1 cellular context compared by ENCODE assay signal in the genomic region with DNA sequence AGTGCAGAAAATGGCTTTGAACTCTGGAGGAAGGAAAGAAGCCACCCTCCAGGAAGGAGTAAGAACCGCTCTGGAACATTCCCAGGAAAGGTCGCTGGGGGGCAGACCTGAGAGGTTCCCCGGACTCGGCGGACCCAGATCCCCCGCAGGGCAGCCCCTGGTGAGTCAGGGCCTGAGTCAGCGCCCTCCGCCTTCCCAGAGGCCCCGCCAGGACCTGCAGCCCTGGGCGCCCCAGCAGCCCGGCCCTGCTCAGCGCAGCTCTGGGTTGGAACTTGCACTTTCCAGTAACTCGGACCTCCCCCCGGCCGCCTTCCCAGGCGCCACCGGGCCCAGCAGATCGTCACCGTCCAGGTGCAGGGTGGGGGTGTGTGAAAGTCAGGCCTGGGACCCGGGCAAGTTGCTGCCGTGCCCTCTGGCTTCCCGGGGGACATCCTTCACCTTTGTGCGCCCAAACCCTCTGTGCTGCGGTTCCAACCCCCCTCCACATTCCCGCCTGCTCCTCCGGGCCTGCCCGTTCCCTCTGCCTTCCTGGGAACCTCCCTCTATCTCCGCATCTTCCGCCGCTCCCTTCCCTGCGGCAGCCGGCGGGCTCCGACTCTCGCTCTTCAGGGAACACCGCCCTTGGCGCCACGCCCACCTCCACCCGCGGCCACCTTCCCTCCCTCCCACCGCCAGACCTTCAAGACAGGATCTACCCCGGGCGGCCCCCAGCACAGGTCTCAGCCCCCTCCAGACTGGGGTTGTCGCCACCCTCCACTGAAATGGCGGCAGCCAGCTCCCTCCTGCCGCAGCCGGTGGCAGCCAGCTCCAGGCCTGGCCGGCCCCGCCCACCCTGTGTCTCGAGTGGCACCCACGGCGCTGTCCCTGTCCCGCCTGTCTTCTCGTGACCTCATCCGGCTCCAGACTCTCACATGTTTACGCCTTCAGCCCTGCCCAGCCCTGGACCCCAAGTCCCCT.
TF ChIP-seq lines count a peak whose summit lies in the region.

No MANE protein-coding gene starts in this region.

TF ChIP-seq in K562, 482 proteins besides CTCF, POLR2A, EP300 and RAD21 (continued from another document and continues in another):
- TF ChIP-seq, protein P1, sequence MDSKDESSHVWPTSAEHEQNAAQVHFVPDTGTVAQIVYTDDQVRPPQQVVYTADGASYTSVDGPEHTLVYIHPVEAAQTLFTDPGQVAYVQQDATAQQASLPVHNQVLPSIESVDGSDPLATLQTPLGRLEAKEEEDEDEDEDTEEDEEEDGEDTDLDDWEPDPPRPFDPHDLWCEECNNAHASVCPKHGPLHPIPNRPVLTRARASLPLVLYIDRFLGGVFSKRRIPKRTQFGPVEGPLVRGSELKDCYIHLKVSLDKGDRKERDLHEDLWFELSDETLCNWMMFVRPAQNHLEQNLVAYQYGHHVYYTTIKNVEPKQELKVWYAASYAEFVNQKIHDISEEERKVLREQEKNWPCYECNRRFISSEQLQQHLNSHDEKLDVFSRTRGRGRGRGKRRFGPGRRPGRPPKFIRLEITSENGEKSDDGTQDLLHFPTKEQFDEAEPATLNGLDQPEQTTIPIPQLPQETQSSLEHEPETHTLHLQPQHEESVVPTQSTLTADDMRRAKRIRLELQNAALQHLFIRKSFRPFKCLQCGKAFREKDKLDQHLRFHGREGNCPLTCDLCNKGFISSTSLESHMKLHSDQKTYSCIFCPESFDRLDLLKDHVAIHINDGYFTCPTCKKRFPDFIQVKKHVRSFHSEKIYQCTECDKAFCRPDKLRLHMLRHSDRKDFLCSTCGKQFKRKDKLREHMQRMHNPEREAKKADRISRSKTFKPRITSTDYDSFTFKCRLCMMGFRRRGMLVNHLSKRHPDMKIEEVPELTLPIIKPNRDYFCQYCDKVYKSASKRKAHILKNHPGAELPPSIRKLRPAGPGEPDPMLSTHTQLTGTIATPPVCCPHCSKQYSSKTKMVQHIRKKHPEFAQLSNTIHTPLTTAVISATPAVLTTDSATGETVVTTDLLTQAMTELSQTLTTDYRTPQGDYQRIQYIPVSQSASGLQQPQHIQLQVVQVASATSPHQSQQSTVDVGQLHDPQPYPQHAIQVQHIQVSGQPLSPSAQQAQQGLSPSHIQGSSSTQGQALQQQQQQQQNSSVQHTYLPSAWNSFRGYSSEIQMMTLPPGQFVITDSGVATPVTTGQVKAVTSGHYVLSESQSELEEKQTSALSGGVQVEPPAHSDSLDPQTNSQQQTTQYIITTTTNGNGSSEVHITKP (IDR thresholded peaks at IDR 0.05; ENCODE audit: partially characterized antibody), result peak; percentile 97
- TF ChIP-seq POLR2H (tag; IDR thresholded peaks at IDR 0.05; ENCODE audit: low read depth), result peak; percentile 71
- peak; percentile 72; the same call in 1 of the 2 replicates for TF ChIP-seq SUPT5H (IDR thresholded peaks at IDR 0.05)
- peak; percentile 45 for TF ChIP-seq NEUROD1 (IDR thresholded peaks at IDR 0.05; ENCODE audit: borderline replicate concordance, low read depth, low read length, partially characterized antibody)
- peak; percentile 86 for TF ChIP-seq POLR2G (IDR thresholded peaks at IDR 0.05; ENCODE audit: low read depth, low read length)
- peak; percentile 91 for TF ChIP-seq KLF16 (IDR thresholded peaks at IDR 0.05)
- TF ChIP-seq ZBTB1 (CRISPR knock-in tag; IDR thresholded peaks at IDR 0.05; ENCODE audit: borderline replicate concordance, low read depth), result no peak
- TF ChIP-seq TOE1 (IDR thresholded peaks at IDR 0.05; ENCODE audit: borderline replicate concordance), result peak; percentile 58; the same call in 1 of the 2 replicates
- no peak for TF ChIP-seq TOE1 (CRISPR knock-in tag; IDR thresholded peaks at IDR 0.05; ENCODE audit: borderline replicate concordance, low read depth)
- peak; percentile 75 for TF ChIP-seq JUNB (CRISPR knock-in tag; conservative IDR thresholded peaks at IDR 0.05)
- peak; percentile 76 for TF ChIP-seq DPF2 (IDR thresholded peaks at IDR 0.05)
- TF ChIP-seq SMARCC2 (IDR thresholded peaks at IDR 0.05; ENCODE audit: low read depth), result peak; percentile 35; the same call in 1 of the 2 replicates
- TF ChIP-seq NFIC (IDR thresholded peaks at IDR 0.05), result peak; percentile 65
- TF ChIP-seq SIN3A (IDR thresholded peaks at IDR 0.05; ENCODE audit: borderline replicate concordance in 2 of 2, control insufficient read depth in 1 of 2, low read depth in 2 of 2, low read length in 2 of 2), result peak in 1 of 2 experiments; percentile 44; a peak in 1 of 4 replicates
- no peak for TF ChIP-seq ZNF174 (CRISPR knock-in tag; IDR thresholded peaks at IDR 0.05)
- peak; percentile 56 for TF ChIP-seq SMAD4 (CRISPR knock-in tag; conservative IDR thresholded peaks at IDR 0.05)
- TF ChIP-seq PHF8 (IDR thresholded peaks at IDR 0.05; ENCODE audit: borderline replicate concordance, low read length), result peak; percentile 81; the same call in 1 of the 2 replicates
- peak; percentile 47; the same call in 1 of the 2 replicates for TF ChIP-seq GATA2 (CRISPR knock-in tag; IDR thresholded peaks at IDR 0.05)
- peak; percentile 58; the same call in 1 of the 2 replicates for TF ChIP-seq SMARCE1 (IDR thresholded peaks at IDR 0.05)
- TF ChIP-seq, protein P2, sequence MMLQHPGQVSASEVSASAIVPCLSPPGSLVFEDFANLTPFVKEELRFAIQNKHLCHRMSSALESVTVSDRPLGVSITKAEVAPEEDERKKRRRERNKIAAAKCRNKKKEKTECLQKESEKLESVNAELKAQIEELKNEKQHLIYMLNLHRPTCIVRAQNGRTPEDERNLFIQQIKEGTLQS (IDR thresholded peaks at IDR 0.05), result peak; percentile 92
- TF ChIP-seq, protein P2 (CRISPR knock-in tag; conservative IDR thresholded peaks at IDR 0.05), result no peak
- peak; percentile 55; the same call in 1 of the 2 replicates for TF ChIP-seq GATAD2B (IDR thresholded peaks at IDR 0.05; ENCODE audit: borderline replicate concordance)
- peak; percentile 78 for TF ChIP-seq C11orf30 (IDR thresholded peaks at IDR 0.05; ENCODE audit: low read depth)
- TF ChIP-seq, protein P3, sequence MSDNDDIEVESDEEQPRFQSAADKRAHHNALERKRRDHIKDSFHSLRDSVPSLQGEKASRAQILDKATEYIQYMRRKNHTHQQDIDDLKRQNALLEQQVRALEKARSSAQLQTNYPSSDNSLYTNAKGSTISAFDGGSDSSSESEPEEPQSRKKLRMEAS (CRISPR knock-in tag; IDR thresholded peaks at IDR 0.05), result 0 out of 2 replicates have a peak, but pooled peaks have one; percentile 23
- TF ChIP-seq, protein P4, sequence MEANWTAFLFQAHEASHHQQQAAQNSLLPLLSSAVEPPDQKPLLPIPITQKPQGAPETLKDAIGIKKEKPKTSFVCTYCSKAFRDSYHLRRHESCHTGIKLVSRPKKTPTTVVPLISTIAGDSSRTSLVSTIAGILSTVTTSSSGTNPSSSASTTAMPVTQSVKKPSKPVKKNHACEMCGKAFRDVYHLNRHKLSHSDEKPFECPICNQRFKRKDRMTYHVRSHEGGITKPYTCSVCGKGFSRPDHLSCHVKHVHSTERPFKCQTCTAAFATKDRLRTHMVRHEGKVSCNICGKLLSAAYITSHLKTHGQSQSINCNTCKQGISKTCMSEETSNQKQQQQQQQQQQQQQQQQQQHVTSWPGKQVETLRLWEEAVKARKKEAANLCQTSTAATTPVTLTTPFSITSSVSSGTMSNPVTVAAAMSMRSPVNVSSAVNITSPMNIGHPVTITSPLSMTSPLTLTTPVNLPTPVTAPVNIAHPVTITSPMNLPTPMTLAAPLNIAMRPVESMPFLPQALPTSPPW (CRISPR knock-in tag; IDR thresholded peaks at IDR 0.05), result peak; percentile 76
- 0 out of 4 replicates have a peak, but pooled peaks of 1 of the 2 experiments have one; percentile 15 for TF ChIP-seq TRIM24 (IDR thresholded peaks at IDR 0.05)
- peak; percentile 39 for TF ChIP-seq HNRNPLL (IDR thresholded peaks at IDR 0.05; ENCODE audit: low read depth, low read length, poor library complexity, severe bottlenecking)
- TF ChIP-seq NBN (IDR thresholded peaks at IDR 0.05; ENCODE audit: low read depth), result no peak
- peak; percentile 68 for TF ChIP-seq L3MBTL2 (IDR thresholded peaks at IDR 0.05)
- TF ChIP-seq, protein P5, sequence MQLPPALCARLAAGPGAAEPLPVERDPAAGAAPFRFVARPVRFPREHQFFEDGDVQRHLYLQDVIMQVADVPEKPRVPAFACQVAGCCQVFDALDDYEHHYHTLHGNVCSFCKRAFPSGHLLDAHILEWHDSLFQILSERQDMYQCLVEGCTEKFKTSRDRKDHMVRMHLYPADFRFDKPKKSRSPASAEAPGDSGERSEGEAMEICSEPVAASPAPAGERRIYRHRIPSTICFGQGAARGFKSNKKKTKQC (CRISPR knock-in tag; IDR thresholded peaks at IDR 0.05), result no peak
- TF ChIP-seq ZSCAN32 (CRISPR knock-in tag; IDR thresholded peaks at IDR 0.05), result no peak
- TF ChIP-seq, protein P6, sequence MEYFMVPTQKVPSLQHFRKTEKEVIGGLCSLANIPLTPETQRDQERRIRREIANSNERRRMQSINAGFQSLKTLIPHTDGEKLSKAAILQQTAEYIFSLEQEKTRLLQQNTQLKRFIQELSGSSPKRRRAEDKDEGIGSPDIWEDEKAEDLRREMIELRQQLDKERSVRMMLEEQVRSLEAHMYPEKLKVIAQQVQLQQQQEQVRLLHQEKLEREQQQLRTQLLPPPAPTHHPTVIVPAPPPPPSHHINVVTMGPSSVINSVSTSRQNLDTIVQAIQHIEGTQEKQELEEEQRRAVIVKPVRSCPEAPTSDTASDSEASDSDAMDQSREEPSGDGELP (CRISPR knock-in tag; IDR thresholded peaks at IDR 0.05; ENCODE audit: borderline replicate concordance), result peak; percentile 75
- peak; percentile 41; the same call in 1 of the 2 replicates for TF ChIP-seq EGR1 (conservative IDR thresholded peaks at IDR 0.05)
- TF ChIP-seq, protein P7, sequence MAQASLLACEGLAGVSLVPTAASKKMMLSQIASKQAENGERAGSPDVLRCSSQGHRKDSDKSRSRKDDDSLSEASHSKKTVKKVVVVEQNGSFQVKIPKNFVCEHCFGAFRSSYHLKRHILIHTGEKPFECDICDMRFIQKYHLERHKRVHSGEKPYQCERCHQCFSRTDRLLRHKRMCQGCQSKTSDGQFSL (CRISPR knock-in tag; IDR thresholded peaks at IDR 0.05), result no peak; the same call in 1 of the 2 replicates
- TF ChIP-seq, protein P7 (tag; IDR thresholded peaks at IDR 0.05), result peak in 1 of 2 experiments; percentile 48; a peak in 1 of 4 replicates
- TF ChIP-seq EP400 (IDR thresholded peaks at IDR 0.05), result peak; percentile 82
- peak; percentile 79 for TF ChIP-seq CCNT2 (IDR thresholded peaks at IDR 0.05; ENCODE audit: borderline replicate concordance, extremely low read depth, insufficient read length, low read depth, low read length)
- TF ChIP-seq TARDBP (IDR thresholded peaks at IDR 0.05), result 0 out of 2 replicates have a peak, but pooled peaks have one; percentile 16
- TF ChIP-seq, protein P8, sequence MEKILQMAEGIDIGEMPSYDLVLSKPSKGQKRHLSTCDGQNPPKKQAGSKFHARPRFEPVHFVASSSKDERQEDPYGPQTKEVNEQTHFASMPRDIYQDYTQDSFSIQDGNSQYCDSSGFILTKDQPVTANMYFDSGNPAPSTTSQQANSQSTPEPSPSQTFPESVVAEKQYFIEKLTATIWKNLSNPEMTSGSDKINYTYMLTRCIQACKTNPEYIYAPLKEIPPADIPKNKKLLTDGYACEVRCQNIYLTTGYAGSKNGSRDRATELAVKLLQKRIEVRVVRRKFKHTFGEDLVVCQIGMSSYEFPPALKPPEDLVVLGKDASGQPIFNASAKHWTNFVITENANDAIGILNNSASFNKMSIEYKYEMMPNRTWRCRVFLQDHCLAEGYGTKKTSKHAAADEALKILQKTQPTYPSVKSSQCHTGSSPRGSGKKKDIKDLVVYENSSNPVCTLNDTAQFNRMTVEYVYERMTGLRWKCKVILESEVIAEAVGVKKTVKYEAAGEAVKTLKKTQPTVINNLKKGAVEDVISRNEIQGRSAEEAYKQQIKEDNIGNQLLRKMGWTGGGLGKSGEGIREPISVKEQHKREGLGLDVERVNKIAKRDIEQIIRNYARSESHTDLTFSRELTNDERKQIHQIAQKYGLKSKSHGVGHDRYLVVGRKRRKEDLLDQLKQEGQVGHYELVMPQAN (IDR thresholded peaks at IDR 0.05; ENCODE audit: borderline replicate concordance), result peak; percentile 53; the same call in 1 of the 2 replicates
- no peak for TF ChIP-seq TCF7L2 (IDR thresholded peaks at IDR 0.05; ENCODE audit: low read depth, low read length)
- TF ChIP-seq, protein P9, sequence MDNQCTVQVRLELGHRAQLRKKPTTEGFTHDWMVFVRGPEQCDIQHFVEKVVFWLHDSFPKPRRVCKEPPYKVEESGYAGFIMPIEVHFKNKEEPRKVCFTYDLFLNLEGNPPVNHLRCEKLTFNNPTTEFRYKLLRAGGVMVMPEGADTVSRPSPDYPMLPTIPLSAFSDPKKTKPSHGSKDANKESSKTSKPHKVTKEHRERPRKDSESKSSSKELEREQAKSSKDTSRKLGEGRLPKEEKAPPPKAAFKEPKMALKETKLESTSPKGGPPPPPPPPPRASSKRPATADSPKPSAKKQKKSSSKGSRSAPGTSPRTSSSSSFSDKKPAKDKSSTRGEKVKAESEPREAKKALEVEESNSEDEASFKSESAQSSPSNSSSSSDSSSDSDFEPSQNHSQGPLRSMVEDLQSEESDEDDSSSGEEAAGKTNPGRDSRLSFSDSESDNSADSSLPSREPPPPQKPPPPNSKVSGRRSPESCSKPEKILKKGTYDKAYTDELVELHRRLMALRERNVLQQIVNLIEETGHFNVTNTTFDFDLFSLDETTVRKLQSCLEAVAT (IDR thresholded peaks at IDR 0.05), result no peak
- TF ChIP-seq, protein P10, sequence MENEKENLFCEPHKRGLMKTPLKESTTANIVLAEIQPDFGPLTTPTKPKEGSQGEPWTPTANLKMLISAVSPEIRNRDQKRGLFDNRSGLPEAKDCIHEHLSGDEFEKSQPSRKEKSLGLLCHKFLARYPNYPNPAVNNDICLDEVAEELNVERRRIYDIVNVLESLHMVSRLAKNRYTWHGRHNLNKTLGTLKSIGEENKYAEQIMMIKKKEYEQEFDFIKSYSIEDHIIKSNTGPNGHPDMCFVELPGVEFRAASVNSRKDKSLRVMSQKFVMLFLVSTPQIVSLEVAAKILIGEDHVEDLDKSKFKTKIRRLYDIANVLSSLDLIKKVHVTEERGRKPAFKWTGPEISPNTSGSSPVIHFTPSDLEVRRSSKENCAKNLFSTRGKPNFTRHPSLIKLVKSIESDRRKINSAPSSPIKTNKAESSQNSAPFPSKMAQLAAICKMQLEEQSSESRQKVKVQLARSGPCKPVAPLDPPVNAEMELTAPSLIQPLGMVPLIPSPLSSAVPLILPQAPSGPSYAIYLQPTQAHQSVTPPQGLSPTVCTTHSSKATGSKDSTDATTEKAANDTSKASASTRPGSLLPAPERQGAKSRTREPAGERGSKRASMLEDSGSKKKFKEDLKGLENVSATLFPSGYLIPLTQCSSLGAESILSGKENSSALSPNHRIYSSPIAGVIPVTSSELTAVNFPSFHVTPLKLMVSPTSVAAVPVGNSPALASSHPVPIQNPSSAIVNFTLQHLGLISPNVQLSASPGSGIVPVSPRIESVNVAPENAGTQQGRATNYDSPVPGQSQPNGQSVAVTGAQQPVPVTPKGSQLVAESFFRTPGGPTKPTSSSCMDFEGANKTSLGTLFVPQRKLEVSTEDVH (IDR thresholded peaks at IDR 0.05; ENCODE audit: low read depth, partially characterized antibody), result no peak
- peak; percentile 65 for TF ChIP-seq MTA1 (IDR thresholded peaks at IDR 0.05; ENCODE audit: borderline replicate concordance)
- peak; percentile 19 to 75 (median 65) for TF ChIP-seq YY1 (IDR thresholded peaks at IDR 0.05; ENCODE audit: borderline replicate concordance in 1 of 3, control insufficient read depth in 1 of 3, extremely low read depth in 1 of 3, insufficient read depth in 3 of 3, insufficient read length in 1 of 3, insufficient replicate concordance in 2 of 3, low read depth in 1 of 3, low read length in 2 of 3)
